In the genomic region with DNA sequence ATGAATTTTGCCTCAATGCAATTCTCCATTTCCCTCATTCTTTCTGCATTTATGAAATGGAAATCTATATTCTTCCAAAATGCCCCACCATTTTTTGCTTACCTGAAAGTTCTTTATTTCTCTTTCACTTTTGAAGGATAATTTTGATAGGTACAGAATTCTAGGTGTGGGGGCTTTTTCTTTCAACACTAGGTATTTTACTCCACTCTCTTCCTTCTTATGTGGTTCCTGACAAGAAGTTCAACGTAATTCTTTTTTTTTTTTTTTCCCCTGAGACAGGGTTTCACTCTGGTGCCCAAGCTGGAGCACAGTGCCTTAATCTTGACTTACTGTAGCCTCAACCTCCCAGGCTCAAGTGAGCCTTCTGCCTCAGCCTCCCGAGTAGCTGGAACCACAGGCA, we compare ENCODE assay signal across 20 cellular contexts.
"Had no signal": no experiment of that assay in that cellular context is flagged by ENCODE, and none has a peak within 500 bp of the region (broad histone marks: within the 10 kb centered on the region; RNA-seq: fewer than 3 reads in every experiment).

No MANE protein-coding gene starts in this region.

- H3K9me3 ChIP-seq: neutrophil, psoas muscle, right lobe of liver, stomach had no signal

- ATAC-seq: left cardiac atrium; left ventricle myocardium superior; psoas muscle; right lobe of liver; stimulated activated memory B cell treated with anti-CD40 and anti-IgM and Interleukin-4, amounts not matched to agents 10 μg/mL and 1 μg/mL and 100 μg/mL, for 72 hours had no signal

- H3K27ac Mint-ChIP-seq: stimulated activated memory B cell treated with anti-CD40 and anti-IgM and Interleukin-4, amounts not matched to agents 10 μg/mL and 1 μg/mL and 100 μg/mL, for 72 hours had no signal

- H3K9me3 Mint-ChIP-seq: stimulated activated memory B cell treated with anti-CD40 and anti-IgM and Interleukin-4, amounts not matched to agents 10 μg/mL and 1 μg/mL and 100 μg/mL, for 72 hours had no signal

- DNase-seq: effector CD8-positive, alpha-beta T cell; foreskin melanocyte; kidney; left cardiac atrium; left ventricle myocardium superior; mesenchymal stem cell; naive B cell; psoas muscle; retina; right lobe of liver; stimulated activated CD4-positive, alpha-beta T cell treated with anti-CD3 and anti-CD28 coated beads, Interleukin-4, amount 100 ng/mL, for 1 hour; stimulated activated CD8-positive, alpha-beta memory T cell treated with anti-CD3 and anti-CD28 coated beads, Interleukin-4, amount 100 ng/mL, for 48 hours; stomach; substantia nigra; trophoblast cell had no signal

- H3K36me3 Mint-ChIP-seq: naive B cell; stimulated activated memory B cell treated with anti-CD40 and anti-IgM and Interleukin-4, amounts not matched to agents 10 μg/mL and 1 μg/mL and 100 μg/mL, for 72 hours had no signal

- H3K27me3 ChIP-seq: hepatocyte, neutrophil, right lobe of liver had no signal

- H3K36me3 ChIP-seq: neutrophil, right lobe of liver, stomach had no signal

- H3K27me3 Mint-ChIP-seq: naive B cell; stimulated activated memory B cell treated with anti-CD40 and anti-IgM and Interleukin-4, amounts not matched to agents 10 μg/mL and 1 μg/mL and 100 μg/mL, for 72 hours had no signal

- H3K4me3 ChIP-seq: coronary artery, hepatocyte, lung, psoas muscle, right lobe of liver, stomach had no signal

- H3K27ac ChIP-seq: coronary artery, hepatocyte, neutrophil, psoas muscle, right lobe of liver, stomach had no signal

- H3K4me3 Mint-ChIP-seq: naive B cell; stimulated activated memory B cell treated with anti-CD40 and anti-IgM and Interleukin-4, amounts not matched to agents 10 μg/mL and 1 μg/mL and 100 μg/mL, for 72 hours had no signal
